ENCODE assay signal across 8 cellular contexts in the genomic region with DNA sequence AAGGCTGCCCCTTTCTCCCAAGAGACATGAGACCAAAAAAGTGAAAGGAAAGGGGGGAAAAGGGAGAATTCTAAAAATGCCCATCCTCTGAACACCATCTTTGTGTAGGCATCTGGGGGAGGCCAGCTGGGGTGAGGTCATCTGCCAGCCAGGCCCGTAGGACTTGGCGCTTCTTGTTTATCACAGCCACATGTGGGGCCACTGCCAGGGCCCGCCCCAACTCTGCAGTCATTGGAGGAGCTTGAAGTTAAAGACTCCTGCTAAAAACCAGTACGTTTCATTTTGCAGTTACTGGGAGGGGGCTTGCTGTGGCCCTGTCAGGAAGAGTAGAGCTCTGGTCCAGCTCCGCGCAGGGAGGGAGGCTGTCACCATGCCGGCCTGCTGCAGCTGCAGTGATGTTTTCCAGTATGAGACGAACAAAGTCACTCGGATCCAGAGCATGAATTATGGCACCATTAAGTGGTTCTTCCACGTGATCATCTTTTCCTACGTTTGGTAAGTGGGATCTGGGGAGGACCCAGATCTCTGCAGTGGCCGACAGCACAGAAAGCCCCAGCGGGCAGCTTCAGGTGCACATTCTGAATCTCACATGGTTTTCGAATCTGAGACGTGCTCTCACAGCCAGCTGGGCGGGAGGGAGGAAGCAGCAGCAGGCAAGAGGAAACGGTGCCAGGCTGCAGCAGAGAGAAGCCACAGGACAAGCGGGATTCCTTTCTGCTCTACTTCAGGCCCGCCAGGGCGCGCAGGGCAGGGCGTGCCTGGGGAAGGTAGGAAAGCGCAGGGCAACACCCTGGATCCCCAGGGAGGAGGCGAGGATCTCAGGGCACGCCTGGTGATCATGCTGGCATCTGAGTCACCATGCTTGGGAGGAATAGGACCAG. TPM values are rescaled to one million over a fixed set of nuclear protein-coding genes. Genes with fewer than 3 reads are reported as not detected.
A peak's percentile ranks its signal among the peaks of the same experiment; 100 is the strongest.
DNase-seq lines count a peak whose midpoint lies in the region; ATAC-seq, FAIRE-seq and TF ChIP-seq lines count a peak whose summit lies in the region.

A gene (plus strand): TSS at position 276 of the 881 bp plus-strand sequence. CDS start 95 bp downstream, at position 371.

- H3K9me3 ChIP-seq in A549 (no peaks in the 10 kb centered on the region), iPS-18c (ENCODE audit: control insufficient read depth, insufficient read depth, low read length) (no peaks in the 10 kb centered on the region), gastrocnemius medialis (no peaks in the 10 kb centered on the region)

- TF ChIP-seq CTCF in A549 (IDR thresholded peaks at IDR 0.05) (no peak), bronchial epithelial cell (IDR thresholded peaks at IDR 0.05; ENCODE audit: insufficient read depth, low read length, severe bottlenecking) (peak; percentile 52), gastrocnemius medialis (IDR thresholded peaks at IDR 0.05 in 4 of 5, conservative IDR thresholded peaks at IDR 0.05 in 1 of 5) (no peak)

- H3K27ac ChIP-seq in A549 (no peak within 1 kb of the TSS), gastrocnemius medialis (peak within 1 kb of the TSS; percentile 53 to 62 (median 56))

- FAIRE-seq in A549 (lab: Jason Lieb, UNC): no peak
- no peak for FAIRE-seq in bronchial epithelial cell (lab: Jason Lieb, UNC)

- WGBS in A549 (ENCODE audit: missing lambda C conversion rate): 63% methylated on average over 25 of the region's 25 CpGs

- peak; percentile 60 to 76 for ATAC-seq in A549
- peak; percentile 37 for ATAC-seq in GM18517 (IDR thresholded peaks at IDR 0.05; ENCODE audit: unreplicated experiment)
- ATAC-seq in gastrocnemius medialis: peak; percentile 49 to 52

- POLR2A ChIA-PET in A549 (lab: Yijun Ruan, JAX): no interaction called here

- CTCF ChIA-PET in A549 (lab: Yijun Ruan, JAX): interaction anchor here (0.6 to 1.3 kb wide), 3 partner anchors 23 to 90 kb away, joined by 3 to 4 read pairs (median 4); no protein-coding TSS in a partner anchor

- no peak for TF ChIP-seq RAD21 in A549 (conservative IDR thresholded peaks at IDR 0.05 in 1 of 2, IDR thresholded peaks at IDR 0.05 in 1 of 2)

- in situ Hi-C loops in gastrocnemius medialis (cut with MboI; ENCODE audit: low sequenced_read_pairs in 4 of 4): no loop called here

- DNase-seq in A549 (ENCODE audit: low read depth in 1 of 2, low spot score in 1 of 2) (peak; percentile 49 to 59), NCI-H1417 (lab: John Stamatoyannopoulos, UW) (peak; percentile 70 to 84 (median 74)), T1000 (lab: John Stamatoyannopoulos, UW) (peak; percentile 59), bronchial epithelial cell (ENCODE audit: low read depth) (peak; percentile 93), gastrocnemius medialis (peak; percentile 40 to 54), cortex of kidney (lab: John Stamatoyannopoulos, UW) (no peak)

- TF ChIP-seq POLR2A in A549 (IDR thresholded peaks at IDR 0.05; ENCODE audit: low read length) (no peak), gastrocnemius medialis (IDR thresholded peaks at IDR 0.05) (no peak)

- H3K4me1 ChIP-seq in A549 (no peaks in the 10 kb centered on the region), gastrocnemius medialis (peaks cover 4 to 8% of the 10 kb centered on the region in 2 donors)

- H3K4me2 ChIP-seq in A549: no peak within 1 kb of the TSS

- H3K36me3 ChIP-seq in bronchial epithelial cell (ENCODE audit: control insufficient read depth, insufficient read depth, low read length) (no peaks in the 10 kb centered on the region), gastrocnemius medialis (no peaks in the 10 kb centered on the region)

- H3K27me3 ChIP-seq in bronchial epithelial cell (ENCODE audit: control insufficient read depth, insufficient read depth, low read length) (no peaks in the 10 kb centered on the region), gastrocnemius medialis (no peaks in the 10 kb centered on the region)

- H3K4me3 ChIP-seq in A549 (no peak within 1 kb of the TSS), bronchial epithelial cell (ENCODE audit: low read depth, low read length) (peak within 1 kb of the TSS; percentile 24), iPS-18c (ENCODE audit: insufficient read depth, low read depth, low read length) (peak within 1 kb of the TSS; percentile 41), gastrocnemius medialis (peak within 1 kb of the TSS; percentile 51 to 57 (median 53))

- intact Hi-C loops in gastrocnemius medialis (cut with DNase I; ENCODE audit: low total_unique reads): no loop called here

- TF ChIP-seq EP300 in A549 (IDR thresholded peaks at IDR 0.05): no peak

TF ChIP-seq in A549, 52 proteins besides CTCF, POLR2A, EP300 and RAD21:
- TF ChIP-seq EHMT2 (IDR thresholded peaks at IDR 0.05; ENCODE audit: low read depth) (no peak), EHF (CRISPR knock-in tag; IDR thresholded peaks at IDR 0.05) (no peak), KDM1A (IDR thresholded peaks at IDR 0.05; ENCODE audit: low read depth) (no peak), SREBF2 (IDR thresholded peaks at IDR 0.05) (no peak), FOSB (CRISPR knock-in tag; IDR thresholded peaks at IDR 0.05) (no peak), ZC3H11A (IDR thresholded peaks at IDR 0.05) (no peak), ZNF302 (CRISPR knock-in tag; IDR thresholded peaks at IDR 0.05) (no peak), CHD2 (IDR thresholded peaks at IDR 0.05; ENCODE audit: low read length, partially characterized antibody) (no peak), RNF2 (IDR thresholded peaks at IDR 0.05; ENCODE audit: borderline replicate concordance, low read depth) (no peak), RFX5 (IDR thresholded peaks at IDR 0.05) (no peak), FOXS1 (CRISPR knock-in tag; IDR thresholded peaks at IDR 0.05) (no peak), NFE2L2 (conservative IDR thresholded peaks at IDR 0.05; ENCODE audit: low read length) (no peak), FOSL2 (IDR thresholded peaks at IDR 0.05) (no peak), FOSL2 (CRISPR knock-in tag; IDR thresholded peaks at IDR 0.05) (no peak), CBX2 (IDR thresholded peaks at IDR 0.05; ENCODE audit: borderline replicate concordance, low read depth) (no peak), KDM5A (IDR thresholded peaks at IDR 0.05) (no peak), BHLHE40 (IDR thresholded peaks at IDR 0.05; ENCODE audit: low read depth, low read length) (no peak)
- TF ChIP-seq, protein P1, sequence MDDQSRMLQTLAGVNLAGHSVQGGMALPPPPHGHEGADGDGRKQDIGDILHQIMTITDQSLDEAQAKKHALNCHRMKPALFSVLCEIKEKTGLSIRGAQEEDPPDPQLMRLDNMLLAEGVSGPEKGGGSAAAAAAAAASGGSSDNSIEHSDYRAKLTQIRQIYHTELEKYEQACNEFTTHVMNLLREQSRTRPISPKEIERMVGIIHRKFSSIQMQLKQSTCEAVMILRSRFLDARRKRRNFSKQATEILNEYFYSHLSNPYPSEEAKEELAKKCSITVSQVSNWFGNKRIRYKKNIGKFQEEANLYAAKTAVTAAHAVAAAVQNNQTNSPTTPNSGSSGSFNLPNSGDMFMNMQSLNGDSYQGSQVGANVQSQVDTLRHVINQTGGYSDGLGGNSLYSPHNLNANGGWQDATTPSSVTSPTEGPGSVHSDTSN (IDR thresholded peaks at IDR 0.05): no peak
- TF ChIP-seq, protein P2, sequence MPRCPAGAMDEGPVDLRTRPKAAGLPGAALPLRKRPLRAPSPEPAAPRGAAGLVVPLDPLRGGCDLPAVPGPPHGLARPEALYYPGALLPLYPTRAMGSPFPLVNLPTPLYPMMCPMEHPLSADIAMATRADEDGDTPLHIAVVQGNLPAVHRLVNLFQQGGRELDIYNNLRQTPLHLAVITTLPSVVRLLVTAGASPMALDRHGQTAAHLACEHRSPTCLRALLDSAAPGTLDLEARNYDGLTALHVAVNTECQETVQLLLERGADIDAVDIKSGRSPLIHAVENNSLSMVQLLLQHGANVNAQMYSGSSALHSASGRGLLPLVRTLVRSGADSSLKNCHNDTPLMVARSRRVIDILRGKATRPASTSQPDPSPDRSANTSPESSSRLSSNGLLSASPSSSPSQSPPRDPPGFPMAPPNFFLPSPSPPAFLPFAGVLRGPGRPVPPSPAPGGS (IDR thresholded peaks at IDR 0.05): no peak
- TF ChIP-seq, protein P3, sequence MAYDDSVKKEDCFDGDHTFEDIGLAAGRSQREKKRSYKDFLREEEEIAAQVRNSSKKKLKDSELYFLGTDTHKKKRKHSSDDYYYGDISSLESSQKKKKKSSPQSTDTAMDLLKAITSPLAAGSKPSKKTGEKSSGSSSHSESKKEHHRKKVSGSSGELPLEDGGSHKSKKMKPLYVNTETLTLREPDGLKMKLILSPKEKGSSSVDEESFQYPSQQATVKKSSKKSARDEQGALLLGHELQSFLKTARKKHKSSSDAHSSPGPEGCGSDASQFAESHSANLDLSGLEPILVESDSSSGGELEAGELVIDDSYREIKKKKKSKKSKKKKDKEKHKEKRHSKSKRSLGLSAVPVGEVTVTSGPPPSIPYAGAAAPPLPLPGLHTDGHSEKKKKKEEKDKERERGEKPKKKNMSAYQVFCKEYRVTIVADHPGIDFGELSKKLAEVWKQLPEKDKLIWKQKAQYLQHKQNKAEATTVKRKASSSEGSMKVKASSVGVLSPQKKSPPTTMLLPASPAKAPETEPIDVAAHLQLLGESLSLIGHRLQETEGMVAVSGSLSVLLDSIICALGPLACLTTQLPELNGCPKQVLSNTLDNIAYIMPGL (CRISPR knock-in tag; IDR thresholded peaks at IDR 0.05; ENCODE audit: borderline replicate concordance): no peak

RNA-seq across cellular contexts. Expression of the gene that starts here (rescaled TPM):
- polyA plus RNA-seq in A549 (2011; rRNA removed): 0.03 TPM in 1 of 2 replicates, not detected in the other
- not detected in 2 replicates for polyA plus RNA-seq in A549 (2012; cell fraction: cytosol; rRNA removed)
- not detected in 2 replicates for polyA plus RNA-seq in A549 (2012; cell fraction: nucleus; rRNA removed)
- polyA plus RNA-seq in A549 (2017; fragmentation: RNase III; extraction: RNeasy Plus Mini Kit Qiagen cat#74134 plus additional on column Dnase treatment): not detected in 3 replicates
- not detected in 2 replicates for polyA minus RNA-seq in A549 (2011; rRNA and poly(A)+ RNA removed)
- under 0.01 and 0.77 TPM in 2 replicates for total RNA-seq in bronchial epithelial cell
- total RNA-seq in gastrocnemius medialis: under 1 TPM in 3 of 4 donors, not detected in 1; 0.35 to 0.46 (median 0.41) TPM

Comparison
In these comparisons a context has a peak if more than half of its experiments do, and no peak if none do; other contexts are left out.
1. Peak in DNase-seq and ATAC-seq in A549; RNA of the gene not detected or under 1 TPM.
2. Peak in DNase-seq and H3K4me3 ChIP-seq in bronchial epithelial cell; RNA of the gene not detected or under 1 TPM.
3. Peak in DNase-seq, ATAC-seq, H3K4me3 ChIP-seq and H3K27ac ChIP-seq in gastrocnemius medialis; RNA of the gene not detected or under 1 TPM.